ENCODE assay signal across 10 cellular contexts in genomic region chr1:78553859-78554258, GRCh38.
A peak's percentile ranks its signal among the peaks of the same experiment; 100 is the strongest.
DNase-seq lines count a peak whose midpoint lies in the region; TF ChIP-seq lines count a peak whose summit lies in the region.
"Had no signal": no experiment of that assay in that cellular context is flagged by ENCODE, and none has a peak within 500 bp of the region (broad histone marks: within the 10 kb centered on the region; RNA-seq: fewer than 3 reads in every experiment).

No MANE protein-coding gene starts in this region.

- no peak overlapping the region for H2BK12ac ChIP-seq in neuronal stem cell (ENCODE audit: low read length)

- peaks cover 14% of the 10 kb centered on the region for H3K9me3 Mint-ChIP-seq in activated CD4-positive, alpha-beta memory T cell treated with anti-CD3 and anti-CD28 coated beads for 36 hours

- H3K9ac ChIP-seq in mesendoderm (ENCODE audit: low read length) (no peak overlapping the region), neuronal stem cell (ENCODE audit: low read depth, low read length, poor library complexity) (no peak overlapping the region)

- H3K4ac ChIP-seq in mesendoderm (ENCODE audit: low read depth, low read length) = no peak overlapping the region
- no peak overlapping the region for H3K4ac ChIP-seq in neuronal stem cell (ENCODE audit: low read length)

- H3K79me1 ChIP-seq in mesendoderm (ENCODE audit: low read length) (no peaks in the 10 kb centered on the region), neuronal stem cell (ENCODE audit: low read depth, low read length) (no peaks in the 10 kb centered on the region)

- POLR2A ChIA-PET in activated CD4-positive, alpha-beta memory T cell treated with anti-CD3 and anti-CD28 coated beads for 36 hours (lab: Charles Lee) = no interaction called here

- H2BK15ac ChIP-seq in mesendoderm (replicated peaks; ENCODE audit: low read depth) (no peak overlapping the region), neuronal stem cell (ENCODE audit: low read length) (no peak overlapping the region)

- no peak overlapping the region for H3K27ac Mint-ChIP-seq in activated CD4-positive, alpha-beta memory T cell treated with anti-CD3 and anti-CD28 coated beads for 36 hours

- CTCF ChIA-PET in activated CD4-positive, alpha-beta memory T cell treated with anti-CD3 and anti-CD28 coated beads for 36 hours (lab: Charles Lee) = interaction anchor here (1.0 kb wide), 1 partner anchor 122 kb away, joined by 3 read pairs; no protein-coding TSS in a partner anchor

- no peak overlapping the region for H4K91ac ChIP-seq in neuronal stem cell (ENCODE audit: low read depth, low read length, poor library complexity)

- H3K9me3 ChIP-seq in neuronal stem cell (replicated peaks in 1 of 2; ENCODE audit: control insufficient read depth in 2 of 2, insufficient read depth in 1 of 2, low read depth in 1 of 2, low read length in 2 of 2) = no peaks in the 10 kb centered on the region

- H3K14ac ChIP-seq in neuronal stem cell (ENCODE audit: low read length) = no peak overlapping the region

- H4K8ac ChIP-seq in mesendoderm (ENCODE audit: low read depth, low read length) (no peak overlapping the region), neuronal stem cell (ENCODE audit: low read depth, low read length) (no peak overlapping the region)

- no peaks in the 10 kb centered on the region for H3K4me1 ChIP-seq in mesendoderm (ENCODE audit: control insufficient read depth, low read depth, low read length)
- no peaks in the 10 kb centered on the region for H3K4me1 ChIP-seq in neuronal stem cell (ENCODE audit: control insufficient read depth in 2 of 2, insufficient read depth in 1 of 2, low read depth in 1 of 2, low read length in 2 of 2)
- H3K4me1 ChIP-seq: breast epithelium had no signal

- intact Hi-C loops in activated CD4-positive, alpha-beta memory T cell treated with anti-CD3 and anti-CD28 coated beads for 36 hours (cut with micrococcal nuclease) = no loop called here

- H3K27ac ChIP-seq in mesendoderm (ENCODE audit: low read depth, low read length) (no peak overlapping the region), neuronal stem cell (replicated peaks; ENCODE audit: low read length) (no peak overlapping the region)
- H3K27ac ChIP-seq: breast epithelium had no signal

- no peaks in the 10 kb centered on the region for H3K4me1 Mint-ChIP-seq in activated CD4-positive, alpha-beta memory T cell treated with anti-CD3 and anti-CD28 coated beads for 36 hours (ENCODE audit: low read depth)

- no peak overlapping the region for H3K18ac ChIP-seq in mesendoderm (ENCODE audit: low read length)
- no peak overlapping the region for H3K18ac ChIP-seq in neuronal stem cell (ENCODE audit: low read length)

- H3K27me3 Mint-ChIP-seq in activated CD4-positive, alpha-beta memory T cell treated with anti-CD3 and anti-CD28 coated beads for 36 hours = peaks cover 8% of the 10 kb centered on the region

- H3K4me3 ChIP-seq in WI38 (ENCODE audit: low read depth, low read length) (no peak overlapping the region), mesendoderm (ENCODE audit: low read length) (no peak overlapping the region), neuronal stem cell (ENCODE audit: low read length in 2 of 2) (peak overlapping the region in 1 of 2 donors; percentile 16)
- H3K4me3 ChIP-seq: breast epithelium had no signal

- peak; percentile 4 for DNase-seq in NCI-H748 (lab: John Stamatoyannopoulos, UW; ENCODE audit: unreplicated experiment)
- DNase-seq in NCI-H748 treated with DMSO at 0.1 percent for 48 hours (lab: John Stamatoyannopoulos, UW) = no peak
- peak; percentile 3 for DNase-seq in HuH-7 (ENCODE audit: low spot score)
- peak; percentile 54 for DNase-seq in mesendoderm
- DNase-seq in neuronal stem cell (ENCODE audit: low spot score) = no peak
- no peak for DNase-seq in activated CD4-positive, alpha-beta memory T cell treated with anti-CD3 and anti-CD28 coated beads for 36 hours
- no peak for DNase-seq in GDM1 (lab: John Stamatoyannopoulos, UW)
- DNase-seq: small intestine had no signal

- H3K23ac ChIP-seq in mesendoderm (ENCODE audit: low read length) (no peak overlapping the region), neuronal stem cell (ENCODE audit: low read depth, low read length, poor library complexity) (no peak overlapping the region)

- H2AFZ ChIP-seq in neuronal stem cell (ENCODE audit: low read length) = no peak overlapping the region

- H3K36me3 ChIP-seq in mesendoderm (ENCODE audit: control insufficient read depth, insufficient read depth, low read length) (no peaks in the 10 kb centered on the region), neuronal stem cell (replicated peaks in 1 of 2; ENCODE audit: control insufficient read depth in 2 of 2, insufficient read depth in 2 of 2, low read length in 2 of 2) (no peaks in the 10 kb centered on the region)
- H3K36me3 ChIP-seq: breast epithelium had no signal

- H3K4me3 Mint-ChIP-seq in activated CD4-positive, alpha-beta memory T cell treated with anti-CD3 and anti-CD28 coated beads for 36 hours = no peak overlapping the region

- H2AK5ac ChIP-seq in mesendoderm (ENCODE audit: low read length) (no peak overlapping the region), neuronal stem cell (ENCODE audit: low read depth, low read length) (no peak overlapping the region)

- no peak overlapping the region for H4K5ac ChIP-seq in mesendoderm (ENCODE audit: low read length)

- H3K27me3 ChIP-seq in mesendoderm (ENCODE audit: insufficient read depth, low read length, poor library complexity) = no peaks in the 10 kb centered on the region
- H3K27me3 ChIP-seq in neuronal stem cell (ENCODE audit: control insufficient read depth in 3 of 3, insufficient read depth in 3 of 3, low read depth in 1 of 3, low read length in 3 of 3) = no peaks in the 10 kb centered on the region
- H3K27me3 ChIP-seq: breast epithelium had no signal

- peak; percentile 17; the same call in 1 of the 2 replicates for TF ChIP-seq CTCF in WI38 (IDR thresholded peaks at IDR 0.05; ENCODE audit: low read depth, low read length)

- no CpG with 5 or more reads among the region's 5 CpGs for WGBS in mesendoderm (ENCODE audit: extremely low coverage, insufficient coverage, low lambda C conversion rate)
- WGBS in neuronal stem cell (ENCODE audit: extremely low coverage in 2 of 2, insufficient read length in 2 of 2, insufficient replicate concordance in 1 of 2), 2 donors = no CpG with 5 or more reads among the region's 5 CpGs

- no peaks in the 10 kb centered on the region for H3K36me3 Mint-ChIP-seq in activated CD4-positive, alpha-beta memory T cell treated with anti-CD3 and anti-CD28 coated beads for 36 hours

- H3K79me2 ChIP-seq in mesendoderm (ENCODE audit: control insufficient read depth, insufficient read depth, low read length) = no peaks in the 10 kb centered on the region

- H3K4me2 ChIP-seq in mesendoderm (ENCODE audit: low read length) (no peak overlapping the region), neuronal stem cell (ENCODE audit: insufficient read depth, low read length, poor library complexity, severe bottlenecking) (no peak overlapping the region)

- no peak overlapping the region for H2BK5ac ChIP-seq in mesendoderm (ENCODE audit: low read length)
- H2BK5ac ChIP-seq in neuronal stem cell (ENCODE audit: low read length) = no peak overlapping the region

- no peak overlapping the region for H3K56ac ChIP-seq in mesendoderm (ENCODE audit: low read length)

- H2BK120ac ChIP-seq in mesendoderm (ENCODE audit: low read depth, low read length) = no peak overlapping the region
- no peak overlapping the region for H2BK120ac ChIP-seq in neuronal stem cell (ENCODE audit: low read depth, low read length)

Comparison
In these comparisons a context has a peak if more than half of its experiments do, and no peak if none do; other contexts are left out.
1. DNase-seq: peak in NCI-H748 (single experiment), HuH-7 (single experiment) and mesendoderm (single experiment); none in NCI-H748 treated with DMSO at 0.1 percent for 48 hours (single experiment), neuronal stem cell (single experiment), activated CD4-positive, alpha-beta memory T cell treated with anti-CD3 and anti-CD28 coated beads for 36 hours (single experiment) and GDM1 (single experiment).